ENCODE assay signal across 33 cellular contexts in genomic region chr7:106613279-106613678, GRCh38.
"Had no signal": no experiment of that assay in that cellular context is flagged by ENCODE, and none has a peak within 500 bp of the region (broad histone marks: within the 10 kb centered on the region; RNA-seq: fewer than 3 reads in every experiment).

No MANE protein-coding gene starts in this region.

- H3K36me3 Mint-ChIP-seq: activated naive CD8-positive, alpha-beta T cell treated with anti-CD3 and anti-CD28 coated beads for 36 hours had no signal

- H3K27me3 ChIP-seq: body of pancreas, breast epithelium, Peyer's patch, SJCRH30 had no signal

- H3K4me3 Mint-ChIP-seq: activated CD4-positive, alpha-beta T cell treated with anti-CD3 and anti-CD28 coated beads, Interleukin-2, amount 10 ng/mL, durations not matched to agents 24 days and 14 days; activated CD8-positive, alpha-beta T cell treated with anti-CD3 and anti-CD28 coated beads for 36 hours; activated naive CD8-positive, alpha-beta T cell treated with anti-CD3 and anti-CD28 coated beads for 36 hours; activated T-cell treated with anti-CD3 and anti-CD28 coated beads, Interleukin-2, amount 50 U/mL, for 72 hours; activated T-helper 17 cell treated with anti-CD3 and anti-CD28 coated beads, Interleukin-2, amount 50 U/mL, for 72 hours had no signal

- H3K4me3 ChIP-seq: body of pancreas, breast epithelium, Peyer's patch, SJCRH30, SK-N-MC had no signal

- H3K4me2 ChIP-seq: KMS-11 had no signal

- H3K4me1 Mint-ChIP-seq: activated CD4-positive, alpha-beta T cell treated with anti-CD3 and anti-CD28 coated beads, Interleukin-2, amount 10 ng/mL, durations not matched to agents 24 days and 14 days; activated naive CD8-positive, alpha-beta T cell treated with anti-CD3 and anti-CD28 coated beads for 36 hours; activated T-helper 17 cell treated with anti-CD3 and anti-CD28 coated beads, Interleukin-2, amount 50 U/mL, for 72 hours had no signal

- H3K27ac Mint-ChIP-seq: activated CD4-positive, alpha-beta T cell treated with anti-CD3 and anti-CD28 coated beads, Interleukin-2, amount 10 ng/mL, durations not matched to agents 24 days and 14 days; activated CD8-positive, alpha-beta T cell treated with anti-CD3 and anti-CD28 coated beads for 36 hours; activated naive CD8-positive, alpha-beta T cell treated with anti-CD3 and anti-CD28 coated beads for 36 hours; activated T-cell treated with anti-CD3 and anti-CD28 coated beads, Interleukin-2, amount 50 U/mL, for 72 hours; activated T-helper 17 cell treated with anti-CD3 and anti-CD28 coated beads, Interleukin-2, amount 50 U/mL, for 72 hours had no signal

- H3K27me3 Mint-ChIP-seq: activated naive CD8-positive, alpha-beta T cell treated with anti-CD3 and anti-CD28 coated beads for 36 hours; activated T-helper 17 cell treated with anti-CD3 and anti-CD28 coated beads, Interleukin-2, amount 50 U/mL, for 72 hours had no signal

- DNase-seq: activated CD4-positive, alpha-beta T cell treated with anti-CD3 and anti-CD28 coated beads, Interleukin-2, amount 10 ng/mL, durations not matched to agents 24 days and 14 days; activated CD4-positive, alpha-beta T cell treated with anti-CD3 and anti-CD28 coated beads, Interleukin-2, amount 50 U/mL, for 4 hours; activated CD8-positive, alpha-beta T cell treated with anti-CD3 and anti-CD28 coated beads for 36 hours; activated effector memory CD4-positive, alpha-beta T cell treated with anti-CD3 and anti-CD28 coated beads, Interleukin-2, amount 50 U/mL, for 16 hours; activated naive CD4-positive, alpha-beta T cell; activated naive CD4-positive, alpha-beta T cell treated with anti-CD3 and anti-CD28 coated beads, Interleukin-2, amount 50 U/mL, for 16 hours; activated naive CD8-positive, alpha-beta T cell treated with anti-CD3 and anti-CD28 coated beads for 36 hours; activated T-cell treated with anti-CD3 and anti-CD28 coated beads, Interleukin-2, amount 50 U/mL, for 1 hour; activated T-cell treated with anti-CD3 and anti-CD28 coated beads, Interleukin-2, amount 50 U/mL, for 72 hours; body of pancreas; MM.1S; MV-4-11; NCI-H1092 treated with DMSO at 0.1 percent for 48 hours; NCI-H1417; NCI-H146; NCI-H187; NCI-H2029 treated with DMSO at 0.1 percent for 48 hours; NCI-H2107; NCI-H2171; NCI-H510A; NCI-H526; NCI-H748 treated with DMSO at 0.1 percent for 48 hours; NK-92 treated with Interleukin-12 subunit alpha and Interleukin-12 subunit beta, amount 100 ng/mL, for 24 hours; PC-3; Peyer's patch; RPMI8226; SHP77; SJCRH30; T1000 had no signal

- H3K9ac ChIP-seq: KMS-11 had no signal

- H3K36me3 ChIP-seq: breast epithelium, Peyer's patch, SJCRH30 had no signal

- H3K27ac ChIP-seq: body of pancreas, KMS-11, Peyer's patch, SJCRH30, SK-N-MC had no signal

- H3K4me1 ChIP-seq: breast epithelium, SJCRH30 had no signal

- H3K9me3 ChIP-seq: body of pancreas, breast epithelium, SJCRH30 had no signal

- H3K9me3 Mint-ChIP-seq: activated T-cell treated with anti-CD3 and anti-CD28 coated beads, Interleukin-2, amount 50 U/mL, for 72 hours; activated T-helper 17 cell treated with anti-CD3 and anti-CD28 coated beads, Interleukin-2, amount 50 U/mL, for 72 hours had no signal

- ATAC-seq: activated CD8-positive, alpha-beta T cell treated with anti-CD3 and anti-CD28 coated beads for 36 hours; activated T-cell treated with anti-CD3 and anti-CD28 coated beads, Interleukin-2, amount 50 U/mL, for 72 hours; activated T-helper 17 cell treated with anti-CD3 and anti-CD28 coated beads, Interleukin-2, amount 50 U/mL, for 72 hours; body of pancreas; PC-3 had no signal
